9 cellular contexts compared by ENCODE assay signal in the genomic region with DNA sequence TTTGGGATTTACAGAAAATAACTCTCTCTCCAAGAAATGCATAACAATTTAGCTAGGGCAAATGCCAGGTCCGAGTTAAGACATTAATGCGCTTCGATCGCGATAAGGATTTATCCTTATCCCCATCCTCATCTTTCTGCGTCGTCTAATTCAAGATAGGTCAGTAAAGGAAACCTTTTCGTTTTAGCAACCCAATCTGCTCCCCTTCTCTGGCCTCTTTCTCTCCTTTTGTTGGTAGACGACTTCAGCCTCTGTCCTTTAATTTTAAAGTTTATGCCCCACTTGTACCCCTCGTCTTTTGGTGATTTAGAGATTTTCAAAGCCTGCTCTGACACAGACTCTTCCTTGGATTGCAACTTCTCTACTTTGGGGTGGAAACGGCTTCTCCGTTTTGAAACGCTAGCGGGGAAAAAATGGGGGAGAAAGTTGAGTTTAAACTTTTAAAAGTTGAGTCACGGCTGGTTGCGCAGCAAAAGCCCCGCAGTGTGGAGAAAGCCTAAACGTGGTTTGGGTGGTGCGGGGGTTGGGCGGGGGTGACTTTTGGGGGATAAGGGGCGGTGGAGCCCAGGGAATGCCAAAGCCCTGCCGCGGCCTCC. TPM values are rescaled to one million over a fixed set of nuclear protein-coding genes. Genes with fewer than 3 reads are reported as not detected.
A peak's percentile ranks its signal among the peaks of the same experiment; 100 is the strongest.
DNase-seq lines count a peak whose midpoint lies in the region; ATAC-seq, FAIRE-seq and TF ChIP-seq lines count a peak whose summit lies in the region.
"Had no signal": no experiment of that assay in that cellular context is flagged by ENCODE, and none has a peak within 500 bp of the region (broad histone marks: within the 10 kb centered on the region; RNA-seq: fewer than 3 reads in every experiment).

No MANE protein-coding gene starts in this region.

- peaks cover 0 to 11% (median 2%) of the 10 kb centered on the region in 9 donors for H3K9me3 Mint-ChIP-seq in naive thymus-derived CD8-positive, alpha-beta T cell

- peak overlapping the region; percentile 98 for H3K4me2 ChIP-seq in IMR-90 (ENCODE audit: low read depth, low read length)

- H4K91ac ChIP-seq in IMR-90 (ENCODE audit: insufficient read depth, low read depth, low read length), result peak overlapping the region; percentile 88

- H3K79me1 ChIP-seq in IMR-90 (ENCODE audit: low read depth in 1 of 2, low read length in 2 of 2), result peaks cover 0 to 35% of the 10 kb centered on the region in 2 experiments; a peak in 2 of 4 replicates

- H3K4ac ChIP-seq in IMR-90 (ENCODE audit: low read depth, low read length), result peak overlapping the region; percentile 89

- peaks cover 0 to 26% (median 2%) of the 10 kb centered on the region in 3 donors for H3K36me3 Mint-ChIP-seq in naive thymus-derived CD8-positive, alpha-beta T cell

- intact Hi-C loops in IMR-90 (cut with micrococcal nuclease), result loop anchor here (2.0 to 5.0 kb wide), 2 partner anchors 36 to 89 kb away; no protein-coding TSS in a partner anchor

- dilution Hi-C loops in IMR-90 (cut with HindIII; ENCODE audit: low sequenced_read_pairs, unreplicated experiment), result no loop called here

- peaks cover 15% of the 10 kb centered on the region for H3K4me1 ChIP-seq in IMR-90 (ENCODE audit: control insufficient read depth, insufficient read depth, low read length)

- no peak for TF ChIP-seq RAD21 in IMR-90 (IDR thresholded peaks at IDR 0.05; ENCODE audit: low read length)

- DNase-seq in ACHN, result peak; percentile 27
- peak; percentile 49 for DNase-seq in IMR-90
- DNase-seq in naive thymus-derived CD8-positive, alpha-beta T cell, result no peak
- no peak for DNase-seq in H54 (ENCODE audit: insufficient read length, low spot score)
- no peak for DNase-seq in UCSD-AML1 (lab: John Stamatoyannopoulos, UW; ENCODE audit: unreplicated experiment)
- no peak for DNase-seq in GM13977 (ENCODE audit: low spot score)

- H3K36me3 ChIP-seq in IMR-90 (ENCODE audit: control insufficient read depth, insufficient read depth, low read length), result no peaks in the 10 kb centered on the region
- H3K36me3 ChIP-seq: adrenal gland had no signal

- no peak for TF ChIP-seq CTCF in IMR-90 (conservative IDR thresholded peaks at IDR 0.05; ENCODE audit: low read depth, low read length)
- no peak for TF ChIP-seq CTCF in GM13977 (IDR thresholded peaks at IDR 0.05; ENCODE audit: extremely low read depth, insufficient read depth, missing control alignments)

- H4K5ac ChIP-seq in IMR-90 (ENCODE audit: low read depth, low read length), result peak overlapping the region; percentile 90

- H3K9me1 ChIP-seq in IMR-90 (ENCODE audit: insufficient read depth, low read length), result peaks cover 6% of the 10 kb centered on the region; the same call in 1 of the 2 replicates

- peak overlapping the region; percentile 75 for H2BK20ac ChIP-seq in IMR-90 (ENCODE audit: low read depth, low read length)

- H3K18ac ChIP-seq in IMR-90 (ENCODE audit: low read depth, low read length), result peak overlapping the region; percentile 97

- in situ Hi-C loops in ACHN (cut with HindIII; ENCODE audit: low pct_ligation_motif_present, low pct_unique_long_range_greater_than_20kb, low sequenced_read_pairs), result no loop called here
- in situ Hi-C loops in IMR-90 (cut with MboI; ENCODE audit: low sequenced_read_pairs), result no loop called here
- in situ Hi-C loops in GM13977 (cut with MboI; ENCODE audit: low pct_unique_long_range_greater_than_20kb, low sequenced_read_pairs, unreplicated experiment), result no loop called here

- H2BK15ac ChIP-seq in IMR-90 (ENCODE audit: low read depth, low read length), result peak overlapping the region; percentile 81

- H4K8ac ChIP-seq in IMR-90 (ENCODE audit: low read depth in 2 of 2, low read length in 2 of 2), result peak overlapping the region; percentile 90 to 92

- H2AK5ac ChIP-seq in IMR-90 (ENCODE audit: low read depth, low read length), result peak overlapping the region; percentile 37; the same call in 1 of the 2 replicates

- H2AK9ac ChIP-seq in IMR-90 (replicated peaks; ENCODE audit: low read depth, low read length, poor library complexity), result peak overlapping the region; percentile 17

- H3K27me3 ChIP-seq in IMR-90 (ENCODE audit: control insufficient read depth, insufficient read depth, low read length), result no peaks in the 10 kb centered on the region

- H3K27ac ChIP-seq in IMR-90 (ENCODE audit: insufficient read depth, low read length), result peak overlapping the region; percentile 85
- H3K27ac ChIP-seq in cingulate gyrus (ENCODE audit: low read depth, low read length), result peak overlapping the region; percentile 49

- peak overlapping the region; percentile 97 for H2BK5ac ChIP-seq in IMR-90 (ENCODE audit: low read depth, low read length, poor library complexity, severe bottlenecking)

- FAIRE-seq in H54 (lab: Jason Lieb, UNC), result no peak

- H3K27ac Mint-ChIP-seq in naive thymus-derived CD8-positive, alpha-beta T cell, result no peak overlapping the region

- H4K20me1 ChIP-seq in IMR-90 (ENCODE audit: insufficient read depth, low read length), result peaks cover 21% of the 10 kb centered on the region

- POLR2A ChIA-PET in IMR-90 (lab: Charles Lee; ENCODE audit: unreplicated experiment), result no interaction called here
- POLR2A ChIA-PET in naive thymus-derived CD8-positive, alpha-beta T cell (lab: Charles Lee), result no interaction called here

- ATAC-seq in IMR-90 (ENCODE audit: low read depth) (no peak), GM21529 (IDR thresholded peaks at IDR 0.05; ENCODE audit: unreplicated experiment) (no peak)
- ATAC-seq in naive thymus-derived CD8-positive, alpha-beta T cell, result no peak

- peak overlapping the region; percentile 60 to 79 (median 70) for H3K4me3 Mint-ChIP-seq in naive thymus-derived CD8-positive, alpha-beta T cell

- peak overlapping the region; percentile 96 for H3K56ac ChIP-seq in IMR-90 (ENCODE audit: extremely low read depth, insufficient read depth, low read length)

- CTCF ChIA-PET in IMR-90 (lab: Yijun Ruan, JAX), result no interaction called here

- H3K4me1 Mint-ChIP-seq in naive thymus-derived CD8-positive, alpha-beta T cell, result peaks cover 8 to 16% (median 13%) of the 10 kb centered on the region in 4 donors

- peak overlapping the region; percentile 93 for H3K23ac ChIP-seq in IMR-90 (ENCODE audit: low read depth, low read length)

- H3K27me3 Mint-ChIP-seq in naive thymus-derived CD8-positive, alpha-beta T cell, result peaks cover 49 to 90% (median 63%) of the 10 kb centered on the region in 5 donors

- 11% methylated on average over 14 of the region's 23 CpGs; no CpG with 5 or more reads in 1 of the 2 experiments for WGBS in IMR-90 (ENCODE audit: extremely low coverage in 2 of 2, insufficient read length in 1 of 2), 2 experiments

- peak overlapping the region; percentile 96 for H3K9ac ChIP-seq in IMR-90 (ENCODE audit: low read depth, low read length)

- H3K4me3 ChIP-seq in IMR-90 (ENCODE audit: insufficient read depth, low read depth, low read length), result peak overlapping the region; percentile 99

- BruUV-seq in IMR-90 (replicated peaks; lab: Mats Ljungman, UMichigan), result no TSS peak

- peak overlapping the region; percentile 75 for H2AFZ ChIP-seq in IMR-90 (replicated peaks; ENCODE audit: low read length, poor library complexity)

- TF ChIP-seq POLR2A in IMR-90 (IDR thresholded peaks at IDR 0.05; ENCODE audit: low read depth, low read length), result no peak
- no peak for TF ChIP-seq POLR2A in H54 (IDR thresholded peaks at IDR 0.05; ENCODE audit: low read depth, low read length)

- peak overlapping the region; percentile 88 for H3K14ac ChIP-seq in IMR-90 (replicated peaks; ENCODE audit: low read depth, low read length)

- no peaks in the 10 kb centered on the region for H3K9me3 ChIP-seq in IMR-90 (ENCODE audit: control insufficient read depth, insufficient read depth, low read length)
- H3K9me3 ChIP-seq: adrenal gland had no signal

- H2BK120ac ChIP-seq in IMR-90 (ENCODE audit: low read depth, low read length), result peak overlapping the region; percentile 89

TF ChIP-seq in IMR-90, 13 proteins besides CTCF, POLR2A, EP300 and RAD21:
- TF ChIP-seq, protein P1, sequence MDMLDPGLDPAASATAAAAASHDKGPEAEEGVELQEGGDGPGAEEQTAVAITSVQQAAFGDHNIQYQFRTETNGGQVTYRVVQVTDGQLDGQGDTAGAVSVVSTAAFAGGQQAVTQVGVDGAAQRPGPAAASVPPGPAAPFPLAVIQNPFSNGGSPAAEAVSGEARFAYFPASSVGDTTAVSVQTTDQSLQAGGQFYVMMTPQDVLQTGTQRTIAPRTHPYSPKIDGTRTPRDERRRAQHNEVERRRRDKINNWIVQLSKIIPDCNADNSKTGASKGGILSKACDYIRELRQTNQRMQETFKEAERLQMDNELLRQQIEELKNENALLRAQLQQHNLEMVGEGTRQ (IDR thresholded peaks at IDR 0.05; ENCODE audit: low read depth, low read length), result no peak
- peak; percentile 4; the same call in 1 of the 2 replicates for TF ChIP-seq NFE2L2 (IDR thresholded peaks at IDR 0.05; ENCODE audit: low read depth, low read length)
- no peak for TF ChIP-seq FOS (IDR thresholded peaks at IDR 0.05; ENCODE audit: low read depth, low read length)
- TF ChIP-seq MAZ (IDR thresholded peaks at IDR 0.05; ENCODE audit: borderline replicate concordance, low read depth, low read length), result no peak
- TF ChIP-seq MAFK (IDR thresholded peaks at IDR 0.05; ENCODE audit: low read depth, low read length), result no peak
- peak; percentile 61 for TF ChIP-seq CEBPB (IDR thresholded peaks at IDR 0.05; ENCODE audit: low read depth, low read length)
- no peak for TF ChIP-seq CHD1 (IDR thresholded peaks at IDR 0.05; ENCODE audit: low read depth, low read length)
- TF ChIP-seq MXI1 (IDR thresholded peaks at IDR 0.05; ENCODE audit: borderline replicate concordance, low read depth, low read length), result 0 out of 2 replicates have a peak, but pooled peaks have one; percentile 17
- TF ChIP-seq RCOR1 (IDR thresholded peaks at IDR 0.05; ENCODE audit: insufficient replicate concordance, low read length), result no peak
- no peak for TF ChIP-seq SMC3 (IDR thresholded peaks at IDR 0.05; ENCODE audit: low read depth, low read length)
- TF ChIP-seq RFX5 (IDR thresholded peaks at IDR 0.05; ENCODE audit: low read depth, low read length), result no peak

RNA-seq across cellular contexts. Expression of a gene that starts 0.5 kb away (rescaled TPM):
- 27.1 and 54.4 TPM in 2 replicates for total RNA-seq in IMR-90 (2012; rRNA removed)
- 12.9 and 14.9 TPM in 2 replicates for polyA plus RNA-seq in IMR-90 (2012; rRNA removed)
- 1.9 and 5.8 TPM in 2 replicates for polyA plus RNA-seq in IMR-90 (2012; cell fraction: cytosol; rRNA removed)
- polyA plus RNA-seq in IMR-90 (2012; cell fraction: nucleus; rRNA removed; ENCODE audit: low replicate concordance), result 6.7 and 13.7 TPM in 2 replicates
- total RNA-seq in naive thymus-derived CD8-positive, alpha-beta T cell, result not detected
- not detected for polyA plus RNA-seq in naive thymus-derived CD8-positive, alpha-beta T cell

Comparison
In these comparisons a context has a peak if more than half of its experiments do, and no peak if none do; other contexts are left out.
1. DNase-seq: peak in ACHN (single experiment) and IMR-90 (single experiment); none in naive thymus-derived CD8-positive, alpha-beta T cell (0 of 10), H54 (single experiment), UCSD-AML1 (single experiment) and GM13977 (single experiment).
2. RNA of a gene that starts 0.5 kb away (total RNA-seq): 27.1 to 54.4 TPM in IMR-90; not detected in naive thymus-derived CD8-positive, alpha-beta T cell; every median in the first group is over 10 times any median in the second.